8 cellular contexts compared by ENCODE assay signal in genomic region chr11:64225608-64226506, GRCh38. TPM values are rescaled to one million over a fixed set of nuclear protein-coding genes. Genes with fewer than 3 reads are reported as not detected.
DNase-seq lines count a peak whose midpoint lies in the region; ATAC-seq, FAIRE-seq and TF ChIP-seq lines count a peak whose summit lies in the region.

Gene NUDT22, plus strand, starts transcription at chr11:64226274. Its CDS starts 379 bp downstream, at chr11:64226653.
Gene TRPT1, minus strand, starts transcription at chr11:64226186. Its CDS starts 326 bp downstream, at chr11:64225860.

- H2AK5ac ChIP-seq in H1 (ENCODE audit: low read depth, low read length) (peak within 1 kb of the TSS; percentile 67; the same call in 1 of the 2 replicates), mesendoderm (ENCODE audit: low read length) (no peak within 1 kb of the TSS)

- ATAC-seq in GM18907 (IDR thresholded peaks at IDR 0.05; ENCODE audit: unreplicated experiment) (peak; percentile 48), HG03521 (IDR thresholded peaks at IDR 0.05; ENCODE audit: unreplicated experiment) (peak; percentile 51)

- no peak within 1 kb of the TSS for H2BK20ac ChIP-seq in H1 (ENCODE audit: low read length)

- POLR2A ChIA-PET in H1 (lab: Charles Lee; ENCODE audit: partially characterized antibody), result interaction anchor here (0.8 to 14.1 kb wide), 15 partner anchors 11 to 92 kb away, joined by 3 to 253 read pairs (median 5); partner anchors contain the start of genes FERMT3, FKBP2, PLCB3 and PPP1R14B

- H3K18ac ChIP-seq in H1 (ENCODE audit: extremely low read depth, low read length), result peak within 1 kb of the TSS; percentile 96
- H3K18ac ChIP-seq in mesendoderm (ENCODE audit: low read length), result peak within 1 kb of the TSS; percentile 44

- no peak within 1 kb of the TSS for H3K14ac ChIP-seq in H1 (ENCODE audit: insufficient read length)

- peaks cover 15% of the 10 kb centered on the region for H3K23me2 ChIP-seq in H1 (ENCODE audit: low read depth, low read length)

- H3K79me1 ChIP-seq in H1 (ENCODE audit: low read depth, low read length) (no peaks in the 10 kb centered on the region), mesendoderm (ENCODE audit: low read length) (peaks cover 4% of the 10 kb centered on the region)

- H3K23ac ChIP-seq in H1 (ENCODE audit: insufficient read length), result no peak within 1 kb of the TSS
- H3K23ac ChIP-seq in mesendoderm (ENCODE audit: low read length), result peak within 1 kb of the TSS; percentile 29

- H2BK120ac ChIP-seq in H1 (replicated peaks; ENCODE audit: low read depth, low read length) (peak within 1 kb of the TSS; percentile 69), mesendoderm (ENCODE audit: low read depth, low read length) (no peak within 1 kb of the TSS)

- no peaks in the 10 kb centered on the region for H3K36me3 ChIP-seq in ACC112 (ENCODE audit: insufficient read depth, low read length)
- peaks cover 0 to 7% (median 1%) of the 10 kb centered on the region in 4 experiments; a peak in 3 of 8 replicates for H3K36me3 ChIP-seq in H1 (ENCODE audit: control insufficient read depth in 2 of 4, insufficient read depth in 4 of 4, low read length in 3 of 4)
- H3K36me3 ChIP-seq in mesendoderm (ENCODE audit: control insufficient read depth, insufficient read depth, low read length), result no peaks in the 10 kb centered on the region

- H3K9me3 ChIP-seq in H1 (ENCODE audit: insufficient read depth in 2 of 2, low read depth in 1 of 2, low read length in 1 of 2), result no peaks in the 10 kb centered on the region

- peak within 1 kb of the TSS in 3 of 4 experiments; percentile 5 to 66 (median 62); a peak in 5 of 7 replicates for H3K9ac ChIP-seq in H1 (replicated peaks in 1 of 4; ENCODE audit: extremely low read depth in 1 of 4, low read depth in 3 of 4, low read length in 3 of 4)
- H3K9ac ChIP-seq in mesendoderm (ENCODE audit: low read length), result peak within 1 kb of the TSS; percentile 96

- H2AFZ ChIP-seq in ACC112 (ENCODE audit: low read length, unreplicated experiment) (peak within 1 kb of the TSS; percentile 72), H1 (ENCODE audit: low read length) (no peak within 1 kb of the TSS)

- peak in 1 of 2 experiments; percentile 44; a peak in 2 of 3 replicates for TF ChIP-seq POLR2A in H1 (IDR thresholded peaks at IDR 0.05; ENCODE audit: control extremely low read depth in 1 of 2, low read depth in 2 of 2, low read length in 2 of 2)

- TF ChIP-seq CTCF in H1 (IDR thresholded peaks at IDR 0.05; ENCODE audit: control extremely low read depth in 1 of 3, insufficient read depth in 1 of 3, low read depth in 1 of 3, low read length in 3 of 3), result peak in 1 of 3 experiments; percentile 48; a peak in 1 of 4 replicates

- H3K4me3 ChIP-seq in ACC112 (ENCODE audit: low read depth, low read length) (peak within 1 kb of the TSS; percentile 83), H1 (ENCODE audit: extremely low read depth in 1 of 4, insufficient read depth in 2 of 4, low read depth in 3 of 4, low read length in 4 of 4) (peak within 1 kb of the TSS; percentile 63 to 90 (median 84)), mesendoderm (ENCODE audit: low read length) (peak within 1 kb of the TSS; percentile 77)

- H4K5ac ChIP-seq in H1 (ENCODE audit: insufficient read length, low read depth, low read length), result peak within 1 kb of the TSS; percentile 99
- H4K5ac ChIP-seq in mesendoderm (ENCODE audit: low read length), result no peak within 1 kb of the TSS

- WGBS in H1 (ENCODE audit: extremely low coverage in 1 of 2, insufficient coverage in 1 of 2, insufficient read length in 1 of 2, insufficient replicate concordance in 2 of 2, low coverage in 1 of 2, low lambda C conversion rate in 2 of 2, missing lambda C conversion rate in 1 of 2), 2 experiments, result 1% methylated on average over 44 of the region's 54 CpGs; no CpG with 5 or more reads in 1 of the 2 experiments
- no CpG with 5 or more reads among the region's 54 CpGs for WGBS in mesendoderm (ENCODE audit: extremely low coverage, insufficient coverage, low lambda C conversion rate)

- peak within 1 kb of the TSS; percentile 95 for H2BK5ac ChIP-seq in H1 (ENCODE audit: low read depth, low read length)
- peak within 1 kb of the TSS; percentile 80 for H2BK5ac ChIP-seq in mesendoderm (ENCODE audit: low read length)

- peak within 1 kb of the TSS; percentile 68; the same call in 1 of the 2 replicates for H2BK12ac ChIP-seq in H1 (ENCODE audit: low read depth, low read length)

- peaks cover 0 to 7% of the 10 kb centered on the region in 2 experiments for H4K20me1 ChIP-seq in H1 (replicated peaks in 1 of 2; ENCODE audit: control insufficient read depth in 1 of 2, insufficient read depth in 2 of 2, low read length in 2 of 2)

- H2BK15ac ChIP-seq in H1 (ENCODE audit: low read length), result peak within 1 kb of the TSS; percentile 99; the same call in 1 of the 2 replicates
- H2BK15ac ChIP-seq in mesendoderm (replicated peaks; ENCODE audit: low read depth), result no peak within 1 kb of the TSS

- FAIRE-seq in H1 (lab: Jason Lieb, UNC), result no peak

- no peak within 1 kb of the TSS for H3K27ac ChIP-seq in ACC112 (ENCODE audit: low read depth, low read length)
- peak within 1 kb of the TSS; percentile 11; the same call in 1 of the 2 replicates for H3K27ac ChIP-seq in H1 (ENCODE audit: low read depth, low read length)
- peak within 1 kb of the TSS; percentile 45 for H3K27ac ChIP-seq in mesendoderm (ENCODE audit: low read depth, low read length)

- H3K79me2 ChIP-seq in ACC112 (ENCODE audit: control insufficient read depth, insufficient read depth, low read length, unreplicated experiment), result peaks cover 14% of the 10 kb centered on the region
- H3K79me2 ChIP-seq in H1 (ENCODE audit: control insufficient read depth in 1 of 2, insufficient read depth in 2 of 2, low read length in 2 of 2), result no peaks in the 10 kb centered on the region
- H3K79me2 ChIP-seq in mesendoderm (ENCODE audit: control insufficient read depth, insufficient read depth, low read length), result no peaks in the 10 kb centered on the region

- H3K4me2 ChIP-seq in H1 (ENCODE audit: insufficient read depth in 1 of 2, low read depth in 2 of 2, low read length in 2 of 2) (peak within 1 kb of the TSS; percentile 72 to 93), mesendoderm (ENCODE audit: low read length) (peak within 1 kb of the TSS; percentile 83)

- H3K56ac ChIP-seq in H1 (replicated peaks; ENCODE audit: insufficient read length, low read depth, low read length) (peak within 1 kb of the TSS; percentile 63), mesendoderm (ENCODE audit: low read length) (peak within 1 kb of the TSS; percentile 97)

- peak within 1 kb of the TSS; percentile 9; the same call in 1 of the 2 replicates for H4K8ac ChIP-seq in H1 (ENCODE audit: extremely low read depth, insufficient read depth, low read length)
- H4K8ac ChIP-seq in mesendoderm (ENCODE audit: low read depth, low read length), result peak within 1 kb of the TSS; percentile 41

- H3K27me3 ChIP-seq in ACC112 (ENCODE audit: insufficient read depth, low read length), result no peaks in the 10 kb centered on the region
- no peaks in the 10 kb centered on the region for H3K27me3 ChIP-seq in H1 (replicated peaks in 1 of 4; ENCODE audit: control insufficient read depth in 3 of 4, extremely low read depth in 1 of 4, insufficient read depth in 3 of 4, low read length in 3 of 4)
- H3K27me3 ChIP-seq in mesendoderm (ENCODE audit: insufficient read depth, low read length, poor library complexity), result no peaks in the 10 kb centered on the region

- H4K91ac ChIP-seq in H1 (replicated peaks; ENCODE audit: insufficient read length, low read length), result peak within 1 kb of the TSS; percentile 88

- TF ChIP-seq RAD21 in H1 (IDR thresholded peaks at IDR 0.05 in 1 of 2, conservative IDR thresholded peaks at IDR 0.05 in 1 of 2; ENCODE audit: low read depth in 2 of 2, low read length in 2 of 2), result no peak; a peak in 2 of 4 replicates

- CTCF ChIA-PET in H1 (lab: Charles Lee; ENCODE audit: partially characterized antibody), result interaction anchor here (0.7 to 6.5 kb wide), 16 partner anchors 9 to 131 kb away, joined by 3 to 64 read pairs (median 4); partner anchors contain the start of genes FERMT3, FKBP2, KCNK4 and PLCB3

- H3K4ac ChIP-seq in H1 (replicated peaks; ENCODE audit: insufficient read length, low read depth, low read length) (peak within 1 kb of the TSS; percentile 97), mesendoderm (ENCODE audit: low read depth, low read length) (peak within 1 kb of the TSS; percentile 25)

- H3K4me1 ChIP-seq in ACC112 (ENCODE audit: control insufficient read depth, insufficient read depth, low read length, unreplicated experiment), result peaks cover 15% of the 10 kb centered on the region
- peaks cover 0 to 23% (median 14%) of the 10 kb centered on the region in 4 experiments; a peak in 6 of 7 replicates for H3K4me1 ChIP-seq in H1 (replicated peaks in 1 of 4; ENCODE audit: control insufficient read depth in 3 of 4, insufficient read depth in 4 of 4, low read length in 3 of 4)
- peaks cover 2% of the 10 kb centered on the region for H3K4me1 ChIP-seq in mesendoderm (ENCODE audit: control insufficient read depth, low read depth, low read length)

- peak; percentile 87 for DNase-seq in NK-92 treated with Interleukin-12 subunit alpha and Interleukin-12 subunit beta, amount 100 ng/mL, for 24 hours (lab: John Stamatoyannopoulos, UW)
- DNase-seq in activated CD8-positive, alpha-beta memory T cell treated with anti-CD3 and anti-CD28 coated beads for 4 hours (ENCODE audit: low read depth in 2 of 2), result peak; percentile 82 to 84
- peak in 1 of 2 experiments; percentile 97 for DNase-seq in H1 (ENCODE audit: low read depth in 1 of 2, low spot score in 2 of 2)
- DNase-seq in mesendoderm, result peak; percentile 85
- peak; percentile 90 for DNase-seq in stimulated activated CD8-positive, alpha-beta memory T cell treated with anti-CD3 and anti-CD28 coated beads, Interleukin-12 subunit alpha, Interleukin-12 subunit beta, amount 100 ng/mL, for 4 hours (ENCODE audit: low read depth)

- TF ChIP-seq EP300 in H1 (IDR thresholded peaks at IDR 0.05; ENCODE audit: borderline replicate concordance in 1 of 2, low read depth in 2 of 2, low read length in 2 of 2), result no peak

RNA-seq across cellular contexts. Expression of gene NUDT22, which starts in this region (rescaled TPM):
- total RNA-seq in H1 (2021; fragmentation: NEBNext Ultra II Directional; extraction: Animal tissue kit (Norgen Biotek cat#: 25700)), result 43.4 and 51.5 TPM in 2 replicates
- 69.0 and 97.1 TPM in 2 replicates for polyA plus RNA-seq in H1 (2011; rRNA removed)
- 58.7 TPM for polyA plus RNA-seq in H1 (2011; cell fraction: cytosol; rRNA removed)
- 91.2 TPM for polyA plus RNA-seq in H1 (2011; cell fraction: nucleus; rRNA removed)
- polyA plus RNA-seq in H1 (2012, experiment 1 of 2), result 28.1 to 49.3 TPM (median 43.2 TPM) in 4 replicates
- polyA plus RNA-seq in H1 (2012, experiment 2 of 2), result 35.6 TPM
- polyA plus RNA-seq in H1 (2013, experiment 1 of 2), result 83.6 TPM
- 79.8 TPM for polyA plus RNA-seq in H1 (2013, experiment 2 of 2)
- 14.0 and 18.0 TPM in 2 replicates for polyA minus RNA-seq in H1 (2011; rRNA and poly(A)+ RNA removed)
- polyA minus RNA-seq in H1 (2011; cell fraction: cytosol; rRNA and poly(A)+ RNA removed), result 31.9 TPM
- 26.1 TPM for polyA minus RNA-seq in H1 (2011; cell fraction: nucleus; rRNA and poly(A)+ RNA removed)
- polyA plus RNA-seq in mesendoderm (2013, experiment 1 of 2), result 59.0 TPM
- 59.6 TPM for polyA plus RNA-seq in mesendoderm (2013, experiment 2 of 2)

RNA-seq across cellular contexts. Expression of gene TRPT1, which starts in this region (rescaled TPM):
- 34.5 and 39.7 TPM in 2 replicates for total RNA-seq in H1 (2021; fragmentation: NEBNext Ultra II Directional; extraction: Animal tissue kit (Norgen Biotek cat#: 25700))
- 74.6 and 102 TPM in 2 replicates for polyA plus RNA-seq in H1 (2011; rRNA removed)
- polyA plus RNA-seq in H1 (2011; cell fraction: cytosol; rRNA removed), result 65.6 TPM
- polyA plus RNA-seq in H1 (2011; cell fraction: nucleus; rRNA removed), result 135 TPM
- polyA plus RNA-seq in H1 (2012, experiment 1 of 2), result 36.0 to 51.1 TPM (median 49.9 TPM) in 4 replicates
- 67.7 TPM for polyA plus RNA-seq in H1 (2012, experiment 2 of 2)
- polyA plus RNA-seq in H1 (2013, experiment 1 of 2), result 66.7 TPM
- polyA plus RNA-seq in H1 (2013, experiment 2 of 2), result 64.4 TPM
- polyA minus RNA-seq in H1 (2011; rRNA and poly(A)+ RNA removed), result 21.2 and 24.8 TPM in 2 replicates
- polyA minus RNA-seq in H1 (2011; cell fraction: cytosol; rRNA and poly(A)+ RNA removed), result 19.4 TPM
- polyA minus RNA-seq in H1 (2011; cell fraction: nucleus; rRNA and poly(A)+ RNA removed), result 29.0 TPM
- 29.9 TPM for polyA plus RNA-seq in mesendoderm (2013, experiment 1 of 2)
- 30.6 TPM for polyA plus RNA-seq in mesendoderm (2013, experiment 2 of 2)
